1 cellular context compared by ENCODE assay signal in the genomic region with DNA sequence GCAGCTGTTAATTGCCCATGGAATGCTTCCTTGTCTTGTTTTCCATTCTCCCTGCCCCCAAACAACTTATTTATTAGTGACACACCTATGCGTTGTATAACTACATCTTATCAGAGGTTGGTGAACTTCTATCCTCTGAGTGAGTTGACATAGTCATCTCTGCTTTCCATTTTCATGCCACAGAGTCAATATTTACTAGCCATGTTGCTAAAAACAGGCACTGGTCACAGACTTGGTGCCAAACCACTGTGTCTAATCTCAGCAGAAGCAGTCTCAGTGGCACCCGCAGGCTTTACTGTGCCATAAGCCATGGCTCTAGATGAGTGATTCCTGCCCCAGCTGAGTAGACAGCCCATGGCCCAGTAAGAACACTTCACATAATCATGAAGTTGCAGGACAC.
TF ChIP-seq lines count a peak whose summit lies in the region.

No MANE protein-coding gene starts in this region.

TF ChIP-seq in HepG2, 621 proteins besides CTCF, POLR2A, EP300 and RAD21 (continued from another document):
- TF ChIP-seq, protein P1, sequence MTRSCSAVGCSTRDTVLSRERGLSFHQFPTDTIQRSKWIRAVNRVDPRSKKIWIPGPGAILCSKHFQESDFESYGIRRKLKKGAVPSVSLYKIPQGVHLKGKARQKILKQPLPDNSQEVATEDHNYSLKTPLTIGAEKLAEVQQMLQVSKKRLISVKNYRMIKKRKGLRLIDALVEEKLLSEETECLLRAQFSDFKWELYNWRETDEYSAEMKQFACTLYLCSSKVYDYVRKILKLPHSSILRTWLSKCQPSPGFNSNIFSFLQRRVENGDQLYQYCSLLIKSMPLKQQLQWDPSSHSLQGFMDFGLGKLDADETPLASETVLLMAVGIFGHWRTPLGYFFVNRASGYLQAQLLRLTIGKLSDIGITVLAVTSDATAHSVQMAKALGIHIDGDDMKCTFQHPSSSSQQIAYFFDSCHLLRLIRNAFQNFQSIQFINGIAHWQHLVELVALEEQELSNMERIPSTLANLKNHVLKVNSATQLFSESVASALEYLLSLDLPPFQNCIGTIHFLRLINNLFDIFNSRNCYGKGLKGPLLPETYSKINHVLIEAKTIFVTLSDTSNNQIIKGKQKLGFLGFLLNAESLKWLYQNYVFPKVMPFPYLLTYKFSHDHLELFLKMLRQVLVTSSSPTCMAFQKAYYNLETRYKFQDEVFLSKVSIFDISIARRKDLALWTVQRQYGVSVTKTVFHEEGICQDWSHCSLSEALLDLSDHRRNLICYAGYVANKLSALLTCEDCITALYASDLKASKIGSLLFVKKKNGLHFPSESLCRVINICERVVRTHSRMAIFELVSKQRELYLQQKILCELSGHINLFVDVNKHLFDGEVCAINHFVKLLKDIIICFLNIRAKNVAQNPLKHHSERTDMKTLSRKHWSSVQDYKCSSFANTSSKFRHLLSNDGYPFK (CRISPR knock-in tag; IDR thresholded peaks at IDR 0.05; ENCODE audit: borderline replicate concordance): no peak
- peak; percentile 55 for TF ChIP-seq GATAD2A (CRISPR knock-in tag; IDR thresholded peaks at IDR 0.05)
- TF ChIP-seq IRF2 (CRISPR knock-in tag; IDR thresholded peaks at IDR 0.05): no peak
- TF ChIP-seq ZNF3 (CRISPR knock-in tag; IDR thresholded peaks at IDR 0.05): no peak
- TF ChIP-seq MAFK (conservative IDR thresholded peaks at IDR 0.05 in 1 of 2, IDR thresholded peaks at IDR 0.05 in 1 of 2; ENCODE audit: low read length in 2 of 2): no peak
- peak; percentile 24; the same call in 1 of the 2 replicates for TF ChIP-seq NCOA2 (CRISPR knock-in tag; IDR thresholded peaks at IDR 0.05)
- no peak for TF ChIP-seq RAD51 (IDR thresholded peaks at IDR 0.05; ENCODE audit: borderline replicate concordance)
- TF ChIP-seq ZNF768 (CRISPR knock-in tag; IDR thresholded peaks at IDR 0.05): no peak
- no peak for TF ChIP-seq KDM5B (CRISPR knock-in tag; IDR thresholded peaks at IDR 0.05; ENCODE audit: borderline replicate concordance)
- TF ChIP-seq, protein P2, sequence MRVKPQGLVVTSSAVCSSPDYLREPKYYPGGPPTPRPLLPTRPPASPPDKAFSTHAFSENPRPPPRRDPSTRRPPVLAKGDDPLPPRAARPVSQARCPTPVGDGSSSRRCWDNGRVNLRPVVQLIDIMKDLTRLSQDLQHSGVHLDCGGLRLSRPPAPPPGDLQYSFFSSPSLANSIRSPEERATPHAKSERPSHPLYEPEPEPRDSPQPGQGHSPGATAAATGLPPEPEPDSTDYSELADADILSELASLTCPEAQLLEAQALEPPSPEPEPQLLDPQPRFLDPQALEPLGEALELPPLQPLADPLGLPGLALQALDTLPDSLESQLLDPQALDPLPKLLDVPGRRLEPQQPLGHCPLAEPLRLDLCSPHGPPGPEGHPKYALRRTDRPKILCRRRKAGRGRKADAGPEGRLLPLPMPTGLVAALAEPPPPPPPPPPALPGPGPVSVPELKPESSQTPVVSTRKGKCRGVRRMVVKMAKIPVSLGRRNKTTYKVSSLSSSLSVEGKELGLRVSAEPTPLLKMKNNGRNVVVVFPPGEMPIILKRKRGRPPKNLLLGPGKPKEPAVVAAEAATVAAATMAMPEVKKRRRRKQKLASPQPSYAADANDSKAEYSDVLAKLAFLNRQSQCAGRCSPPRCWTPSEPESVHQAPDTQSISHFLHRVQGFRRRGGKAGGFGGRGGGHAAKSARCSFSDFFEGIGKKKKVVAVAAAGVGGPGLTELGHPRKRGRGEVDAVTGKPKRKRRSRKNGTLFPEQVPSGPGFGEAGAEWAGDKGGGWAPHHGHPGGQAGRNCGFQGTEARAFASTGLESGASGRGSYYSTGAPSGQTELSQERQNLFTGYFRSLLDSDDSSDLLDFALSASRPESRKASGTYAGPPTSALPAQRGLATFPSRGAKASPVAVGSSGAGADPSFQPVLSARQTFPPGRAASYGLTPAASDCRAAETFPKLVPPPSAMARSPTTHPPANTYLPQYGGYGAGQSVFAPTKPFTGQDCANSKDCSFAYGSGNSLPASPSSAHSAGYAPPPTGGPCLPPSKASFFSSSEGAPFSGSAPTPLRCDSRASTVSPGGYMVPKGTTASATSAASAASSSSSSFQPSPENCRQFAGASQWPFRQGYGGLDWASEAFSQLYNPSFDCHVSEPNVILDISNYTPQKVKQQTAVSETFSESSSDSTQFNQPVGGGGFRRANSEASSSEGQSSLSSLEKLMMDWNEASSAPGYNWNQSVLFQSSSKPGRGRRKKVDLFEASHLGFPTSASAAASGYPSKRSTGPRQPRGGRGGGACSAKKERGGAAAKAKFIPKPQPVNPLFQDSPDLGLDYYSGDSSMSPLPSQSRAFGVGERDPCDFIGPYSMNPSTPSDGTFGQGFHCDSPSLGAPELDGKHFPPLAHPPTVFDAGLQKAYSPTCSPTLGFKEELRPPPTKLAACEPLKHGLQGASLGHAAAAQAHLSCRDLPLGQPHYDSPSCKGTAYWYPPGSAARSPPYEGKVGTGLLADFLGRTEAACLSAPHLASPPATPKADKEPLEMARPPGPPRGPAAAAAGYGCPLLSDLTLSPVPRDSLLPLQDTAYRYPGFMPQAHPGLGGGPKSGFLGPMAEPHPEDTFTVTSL (CRISPR knock-in tag; IDR thresholded peaks at IDR 0.05; ENCODE audit: borderline replicate concordance): 0 out of 2 replicates have a peak, but pooled peaks have one; percentile 24
- TF ChIP-seq, protein P3, sequence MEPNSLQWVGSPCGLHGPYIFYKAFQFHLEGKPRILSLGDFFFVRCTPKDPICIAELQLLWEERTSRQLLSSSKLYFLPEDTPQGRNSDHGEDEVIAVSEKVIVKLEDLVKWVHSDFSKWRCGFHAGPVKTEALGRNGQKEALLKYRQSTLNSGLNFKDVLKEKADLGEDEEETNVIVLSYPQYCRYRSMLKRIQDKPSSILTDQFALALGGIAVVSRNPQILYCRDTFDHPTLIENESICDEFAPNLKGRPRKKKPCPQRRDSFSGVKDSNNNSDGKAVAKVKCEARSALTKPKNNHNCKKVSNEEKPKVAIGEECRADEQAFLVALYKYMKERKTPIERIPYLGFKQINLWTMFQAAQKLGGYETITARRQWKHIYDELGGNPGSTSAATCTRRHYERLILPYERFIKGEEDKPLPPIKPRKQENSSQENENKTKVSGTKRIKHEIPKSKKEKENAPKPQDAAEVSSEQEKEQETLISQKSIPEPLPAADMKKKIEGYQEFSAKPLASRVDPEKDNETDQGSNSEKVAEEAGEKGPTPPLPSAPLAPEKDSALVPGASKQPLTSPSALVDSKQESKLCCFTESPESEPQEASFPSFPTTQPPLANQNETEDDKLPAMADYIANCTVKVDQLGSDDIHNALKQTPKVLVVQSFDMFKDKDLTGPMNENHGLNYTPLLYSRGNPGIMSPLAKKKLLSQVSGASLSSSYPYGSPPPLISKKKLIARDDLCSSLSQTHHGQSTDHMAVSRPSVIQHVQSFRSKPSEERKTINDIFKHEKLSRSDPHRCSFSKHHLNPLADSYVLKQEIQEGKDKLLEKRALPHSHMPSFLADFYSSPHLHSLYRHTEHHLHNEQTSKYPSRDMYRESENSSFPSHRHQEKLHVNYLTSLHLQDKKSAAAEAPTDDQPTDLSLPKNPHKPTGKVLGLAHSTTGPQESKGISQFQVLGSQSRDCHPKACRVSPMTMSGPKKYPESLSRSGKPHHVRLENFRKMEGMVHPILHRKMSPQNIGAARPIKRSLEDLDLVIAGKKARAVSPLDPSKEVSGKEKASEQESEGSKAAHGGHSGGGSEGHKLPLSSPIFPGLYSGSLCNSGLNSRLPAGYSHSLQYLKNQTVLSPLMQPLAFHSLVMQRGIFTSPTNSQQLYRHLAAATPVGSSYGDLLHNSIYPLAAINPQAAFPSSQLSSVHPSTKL (CRISPR knock-in tag; IDR thresholded peaks at IDR 0.05): peak; percentile 77
- TF ChIP-seq PHB2 (IDR thresholded peaks at IDR 0.05; ENCODE audit: partially characterized antibody): no peak
- no peak for TF ChIP-seq SOX6 (IDR thresholded peaks at IDR 0.05)
- TF ChIP-seq SOX6 (CRISPR knock-in tag; IDR thresholded peaks at IDR 0.05): peak; percentile 32; the same call in 1 of the 2 replicates
- TF ChIP-seq ZKSCAN1 (IDR thresholded peaks at IDR 0.05; ENCODE audit: low read length): no peak
- TF ChIP-seq FOXP1 (IDR thresholded peaks at IDR 0.05): no peak
- peak; percentile 87 for TF ChIP-seq FOXP1 (CRISPR knock-in tag; IDR thresholded peaks at IDR 0.05)
- no peak for TF ChIP-seq ZNF850 (CRISPR knock-in tag; conservative IDR thresholded peaks at IDR 0.05)
- TF ChIP-seq, protein P4, sequence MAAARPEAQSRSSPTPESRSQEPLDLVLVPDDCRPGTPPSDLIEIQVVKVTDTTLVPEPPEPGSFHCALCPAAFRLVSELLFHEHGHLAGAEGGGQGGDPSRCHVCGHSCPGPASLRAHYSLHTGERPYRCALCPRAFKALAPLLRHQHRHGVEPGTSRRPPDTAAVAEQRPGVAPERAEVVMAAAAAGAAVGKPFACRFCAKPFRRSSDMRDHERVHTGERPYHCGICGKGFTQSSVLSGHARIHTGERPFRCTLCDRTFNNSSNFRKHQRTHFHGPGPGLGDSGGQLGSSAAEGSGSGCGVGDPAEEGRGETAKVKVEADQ (CRISPR knock-in tag; IDR thresholded peaks at IDR 0.05; ENCODE audit: borderline replicate concordance): no peak
- TF ChIP-seq YY1 (IDR thresholded peaks at IDR 0.05; ENCODE audit: insufficient read depth, insufficient replicate concordance, low read depth, low read length): no peak
- no peak for TF ChIP-seq ZNF251 (CRISPR knock-in tag; IDR thresholded peaks at IDR 0.05)
- TF ChIP-seq REL (CRISPR knock-in tag; conservative IDR thresholded peaks at IDR 0.05): no peak
- TF ChIP-seq JARID2 (CRISPR knock-in tag; IDR thresholded peaks at IDR 0.05; ENCODE audit: insufficient replicate concordance): no peak
- no peak for TF ChIP-seq ARHGAP35 (CRISPR knock-in tag; IDR thresholded peaks at IDR 0.05; ENCODE audit: borderline replicate concordance)
- TF ChIP-seq NFE2L1 (CRISPR knock-in tag; IDR thresholded peaks at IDR 0.05; ENCODE audit: borderline replicate concordance): no peak
- TF ChIP-seq ZNF782 (CRISPR knock-in tag; IDR thresholded peaks at IDR 0.05; ENCODE audit: borderline replicate concordance): no peak
- TF ChIP-seq U2AF1 (optimal IDR thresholded peaks at IDR 0.05; ENCODE audit: low read depth, low read length): no peak
- TF ChIP-seq AKAP8 (CRISPR knock-in tag; IDR thresholded peaks at IDR 0.05): no peak
- no peak for TF ChIP-seq KLF11 (CRISPR knock-in tag; IDR thresholded peaks at IDR 0.05)
- no peak for TF ChIP-seq HMG20B (CRISPR knock-in tag; conservative IDR thresholded peaks at IDR 0.05)
- no peak for TF ChIP-seq NPAS2 (CRISPR knock-in tag; IDR thresholded peaks at IDR 0.05; ENCODE audit: borderline replicate concordance)
- TF ChIP-seq, protein P5, sequence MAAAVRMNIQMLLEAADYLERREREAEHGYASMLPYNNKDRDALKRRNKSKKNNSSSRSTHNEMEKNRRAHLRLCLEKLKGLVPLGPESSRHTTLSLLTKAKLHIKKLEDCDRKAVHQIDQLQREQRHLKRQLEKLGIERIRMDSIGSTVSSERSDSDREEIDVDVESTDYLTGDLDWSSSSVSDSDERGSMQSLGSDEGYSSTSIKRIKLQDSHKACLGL (CRISPR knock-in tag; IDR thresholded peaks at IDR 0.05): no peak
- TF ChIP-seq NFIC (IDR thresholded peaks at IDR 0.05; ENCODE audit: low read length): no peak
- TF ChIP-seq, protein P6, sequence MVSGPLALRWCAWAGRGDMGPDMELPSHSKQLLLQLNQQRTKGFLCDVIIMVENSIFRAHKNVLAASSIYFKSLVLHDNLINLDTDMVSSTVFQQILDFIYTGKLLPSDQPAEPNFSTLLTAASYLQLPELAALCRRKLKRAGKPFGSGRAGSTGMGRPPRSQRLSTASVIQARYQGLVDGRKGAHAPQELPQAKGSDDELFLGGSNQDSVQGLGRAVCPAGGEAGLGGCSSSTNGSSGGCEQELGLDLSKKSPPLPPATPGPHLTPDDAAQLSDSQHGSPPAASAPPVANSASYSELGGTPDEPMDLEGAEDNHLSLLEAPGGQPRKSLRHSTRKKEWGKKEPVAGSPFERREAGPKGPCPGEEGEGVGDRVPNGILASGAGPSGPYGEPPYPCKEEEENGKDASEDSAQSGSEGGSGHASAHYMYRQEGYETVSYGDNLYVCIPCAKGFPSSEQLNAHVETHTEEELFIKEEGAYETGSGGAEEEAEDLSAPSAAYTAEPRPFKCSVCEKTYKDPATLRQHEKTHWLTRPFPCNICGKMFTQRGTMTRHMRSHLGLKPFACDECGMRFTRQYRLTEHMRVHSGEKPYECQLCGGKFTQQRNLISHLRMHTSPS (CRISPR knock-in tag; IDR thresholded peaks at IDR 0.05; ENCODE audit: low read depth): peak; percentile 76; the same call in 1 of the 2 replicates
- no peak for TF ChIP-seq ZNF567 (CRISPR knock-in tag; IDR thresholded peaks at IDR 0.05; ENCODE audit: borderline replicate concordance)
- no peak for TF ChIP-seq ZNF124 (CRISPR knock-in tag; IDR thresholded peaks at IDR 0.05)
